In the genomic region with DNA sequence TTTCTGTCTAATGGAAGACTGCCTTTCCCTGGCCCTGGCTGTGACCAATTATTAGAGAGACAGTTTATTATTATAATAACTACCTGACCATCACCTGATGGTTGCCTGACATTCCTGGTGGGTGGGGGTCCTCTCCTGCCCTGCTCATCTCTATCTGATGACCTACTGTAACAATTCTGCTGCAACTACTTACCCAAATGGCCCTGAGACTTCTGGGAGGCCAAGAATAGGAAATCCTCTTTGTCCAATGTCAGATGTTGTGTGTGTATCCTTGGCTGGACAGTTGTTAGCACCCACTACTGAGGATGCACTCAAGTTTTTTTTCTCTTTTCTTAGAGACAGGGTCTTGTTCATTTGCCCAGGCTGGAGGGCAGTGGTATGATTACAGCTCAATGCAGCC, we compare ENCODE assay signal across 26 cellular contexts.
"Had no signal": no experiment of that assay in that cellular context is flagged by ENCODE, and none has a peak within 500 bp of the region (broad histone marks: within the 10 kb centered on the region; RNA-seq: fewer than 3 reads in every experiment).

No MANE protein-coding gene starts in this region.

- H3K27ac ChIP-seq: neural progenitor cell, neutrophil, ovary, pancreas, parathyroid adenoma, prostate gland, psoas muscle, right atrium auricular region, right lobe of liver, sigmoid colon, spleen had no signal

- H3K9ac ChIP-seq: neural progenitor cell, parathyroid adenoma had no signal

- FAIRE-seq: pancreas, small intestine had no signal

- H3K9me3 ChIP-seq: neutrophil, ovary, pancreas, prostate gland, psoas muscle, right atrium auricular region, right lobe of liver, sigmoid colon, spleen had no signal

- DNase-seq: naive thymus-derived CD8-positive, alpha-beta T cell; natural killer cell; nephron progenitor cell; nucleus accumbens; occipital lobe; ovary; pancreas; posterior cingulate gyrus; psoas muscle; retina; right cardiac atrium; right lobe of liver; sigmoid colon; stimulated activated CD4-positive, alpha-beta T cell treated with anti-CD3 and anti-CD28 coated beads, Interleukin-12 subunit alpha, Interleukin-12 subunit beta, amount 100 ng/mL, for 4 hours; stimulated activated CD4-positive, alpha-beta T cell treated with anti-CD3 and anti-CD28 coated beads, Interleukin-15, amount 100 ng/mL, for 24 hours; stimulated activated CD4-positive, alpha-beta T cell treated with anti-CD3 and anti-CD28 coated beads, Interleukin-1b, Interleukin-23, amount 100 ng/mL, for 48 hours; stimulated activated CD4-positive, alpha-beta T cell treated with anti-CD3 and anti-CD28 coated beads, Interleukin-2, amount 100 ng/mL, for 24 hours had no signal

- H3K36me3 ChIP-seq: neural progenitor cell, neutrophil, ovary, pancreas, prostate gland, right atrium auricular region, right lobe of liver, sigmoid colon, spleen had no signal

- H3K4me1 ChIP-seq: neural progenitor cell, pancreas, parathyroid adenoma, prostate gland, psoas muscle, right lobe of liver had no signal

- H3K4me3 ChIP-seq: neural progenitor cell, ovary, pancreas, prostate gland, psoas muscle, right atrium auricular region, right lobe of liver, sigmoid colon, skin epidermis, smooth muscle cell, spleen had no signal
